In genomic region chr2:83191316-83191715, GRCh38 we compare ENCODE assay signal across 15 cellular contexts.
DNase-seq lines count a peak whose midpoint lies in the region; TF ChIP-seq lines count a peak whose summit lies in the region.
"Had no signal": no experiment of that assay in that cellular context is flagged by ENCODE, and none has a peak within 500 bp of the region (broad histone marks: within the 10 kb centered on the region; RNA-seq: fewer than 3 reads in every experiment).

No MANE protein-coding gene starts in this region.

- in situ Hi-C loops in brain microvascular endothelial cell (cut with HindIII; ENCODE audit: low pct_ligation_motif_present, low sequenced_read_pairs): no loop called here

- H3K27ac ChIP-seq in brain microvascular endothelial cell (no peak overlapping the region), caudate nucleus (ENCODE audit: low read depth, low read length) (no peak overlapping the region)
- H3K27ac ChIP-seq: A549, BLaER1 had no signal

- peak; percentile 29 for DNase-seq in HS-27A (ENCODE audit: low read depth)
- peak; percentile 11 for DNase-seq in brain microvascular endothelial cell
- DNase-seq in myocyte (ENCODE audit: low read depth): peak; percentile 7
- no peak for DNase-seq in activated CD4-positive, alpha-beta T cell treated with anti-CD3 and anti-CD28 coated beads for 4 hours
- DNase-seq in mesenteric fat pad (ENCODE audit: low spot score): no peak
- no peak for DNase-seq in caudate nucleus (lab: John Stamatoyannopoulos, UW)
- DNase-seq: AML-193; Caco-2; CD8-positive, alpha-beta memory T cell; DND-41; H9 had no signal

- H3K27me3 ChIP-seq in brain microvascular endothelial cell (replicated peaks): no peaks in the 10 kb centered on the region
- H3K27me3 ChIP-seq: BLaER1 had no signal

- no peak for TF ChIP-seq CTCF in brain microvascular endothelial cell (IDR thresholded peaks at IDR 0.05; ENCODE audit: low read depth, low read length, missing control alignments)

- H3K36me3 ChIP-seq in brain microvascular endothelial cell (replicated peaks): no peaks in the 10 kb centered on the region
- H3K36me3 ChIP-seq: BLaER1 had no signal

- H3K4me3 ChIP-seq in brain microvascular endothelial cell (ENCODE audit: low read depth, low read length): no peak overlapping the region
- H3K4me3 ChIP-seq: A549, BLaER1, GM23338, K562 had no signal

Comparison
In these comparisons a context has a peak if more than half of its experiments do, and no peak if none do; other contexts are left out.
1. DNase-seq: peak in HS-27A (single experiment), brain microvascular endothelial cell (single experiment) and myocyte (single experiment); none in activated CD4-positive, alpha-beta T cell treated with anti-CD3 and anti-CD28 coated beads for 4 hours (0 of 2), mesenteric fat pad (single experiment) and caudate nucleus (0 of 61).